In genomic region chr3:146177986-146178385, GRCh38 we compare ENCODE assay signal across 23 cellular contexts.
"Had no signal": no experiment of that assay in that cellular context is flagged by ENCODE, and none has a peak within 500 bp of the region (broad histone marks: within the 10 kb centered on the region; RNA-seq: fewer than 3 reads in every experiment).

No MANE protein-coding gene starts in this region.

- H3K36me3 Mint-ChIP-seq: activated CD4-positive, alpha-beta memory T cell treated with anti-CD3 and anti-CD28 coated beads for 36 hours; activated naive CD4-positive, alpha-beta T cell treated with anti-CD3 and anti-CD28 coated beads, Interleukin-2, amount 50 U/mL, for 72 hours had no signal

- H3K36me3 ChIP-seq: ascending aorta, Peyer's patch had no signal

- H3K9me3 Mint-ChIP-seq: activated CD4-positive, alpha-beta memory T cell treated with anti-CD3 and anti-CD28 coated beads for 36 hours; activated CD4-positive, alpha-beta T cell treated with anti-CD3 and anti-CD28 coated beads, Interleukin-2, amount 10 ng/mL, durations not matched to agents 7 days and 5 days; activated naive CD8-positive, alpha-beta T cell treated with anti-CD3 and anti-CD28 coated beads, Interleukin-2, amount 50 U/mL, for 24 hours; activated T-cell treated with anti-CD3 and anti-CD28 coated beads, Interleukin-2, amount 50 U/mL, for 4 hours had no signal

- H3K27ac Mint-ChIP-seq: activated CD4-positive, alpha-beta memory T cell treated with anti-CD3 and anti-CD28 coated beads for 36 hours; activated CD4-positive, alpha-beta T cell treated with anti-CD3 and anti-CD28 coated beads, Interleukin-2, amount 10 ng/mL, durations not matched to agents 7 days and 5 days; activated naive CD4-positive, alpha-beta T cell treated with anti-CD3 and anti-CD28 coated beads, Interleukin-2, amount 50 U/mL, for 72 hours; activated naive CD8-positive, alpha-beta T cell treated with anti-CD3 and anti-CD28 coated beads, Interleukin-2, amount 50 U/mL, for 24 hours; T-helper 17 cell had no signal

- ATAC-seq: activated naive CD4-positive, alpha-beta T cell treated with anti-CD3 and anti-CD28 coated beads, Interleukin-2, amount 50 U/mL, for 72 hours; activated naive CD8-positive, alpha-beta T cell treated with anti-CD3 and anti-CD28 coated beads, Interleukin-2, amount 50 U/mL, for 24 hours; activated T-cell treated with anti-CD3 and anti-CD28 coated beads, Interleukin-2, amount 50 U/mL, for 4 hours; body of pancreas; T-helper 17 cell had no signal

- H3K27me3 ChIP-seq: ascending aorta, body of pancreas, Peyer's patch had no signal

- H3K4me3 ChIP-seq: ascending aorta, body of pancreas, Peyer's patch had no signal

- H3K27ac ChIP-seq: ascending aorta, body of pancreas, Peyer's patch, RWPE1, VCaP had no signal

- H3K9me3 ChIP-seq: ascending aorta, body of pancreas, Peyer's patch had no signal

- H3K4me1 Mint-ChIP-seq: activated CD4-positive, alpha-beta T cell treated with anti-CD3 and anti-CD28 coated beads, Interleukin-2, amount 10 ng/mL, durations not matched to agents 7 days and 5 days; activated naive CD8-positive, alpha-beta T cell treated with anti-CD3 and anti-CD28 coated beads, Interleukin-2, amount 50 U/mL, for 24 hours; T-helper 17 cell had no signal

- H3K4me3 Mint-ChIP-seq: activated CD4-positive, alpha-beta memory T cell treated with anti-CD3 and anti-CD28 coated beads for 36 hours; activated CD4-positive, alpha-beta T cell treated with anti-CD3 and anti-CD28 coated beads, Interleukin-2, amount 10 ng/mL, durations not matched to agents 7 days and 5 days; activated naive CD8-positive, alpha-beta T cell treated with anti-CD3 and anti-CD28 coated beads, Interleukin-2, amount 50 U/mL, for 24 hours; activated T-cell treated with anti-CD3 and anti-CD28 coated beads, Interleukin-2, amount 50 U/mL, for 4 hours; T-helper 17 cell had no signal

- H3K4me1 ChIP-seq: body of pancreas, Peyer's patch had no signal

- H3K27me3 Mint-ChIP-seq: activated CD4-positive, alpha-beta T cell treated with anti-CD3 and anti-CD28 coated beads, Interleukin-2, amount 10 ng/mL, durations not matched to agents 7 days and 5 days had no signal

- DNase-seq: activated CD4-positive, alpha-beta memory T cell treated with anti-CD3 and anti-CD28 coated beads for 36 hours; activated CD4-positive, alpha-beta T cell treated with anti-CD3 and anti-CD28 coated beads, Interleukin-2, amount 10 ng/mL, durations not matched to agents 7 days and 5 days; activated CD4-positive, CD25-positive, alpha-beta regulatory T cell; activated CD8-positive, alpha-beta memory T cell treated with anti-CD3 and anti-CD28 coated beads for 24 hours; activated effector memory CD4-positive, alpha-beta T cell treated with anti-CD3 and anti-CD28 coated beads, Interleukin-2, amount 50 U/mL, for 16 hours; activated naive CD4-positive, alpha-beta T cell treated with Interleukin-2 at 50 U/mL for 16 hours; activated naive CD8-positive, alpha-beta T cell treated with anti-CD3 and anti-CD28 coated beads, Interleukin-2, amount 50 U/mL, for 24 hours; activated T-cell treated with anti-CD3 and anti-CD28 coated beads, Interleukin-2, amount 50 U/mL, for 4 hours; amniotic stem cell; body of pancreas; NCI-H1105 treated with DMSO at 0.1 percent for 48 hours; NCI-H1436 treated with DMSO at 0.1 percent for 48 hours; NCI-H187; NCI-H2081; NCI-H446; NCI-H524; Peyer's patch; SHP77 treated with DMSO at 0.1 percent for 48 hours; T-helper 17 cell had no signal
